ENCODE assay signal across 8 cellular contexts in the genomic region with DNA sequence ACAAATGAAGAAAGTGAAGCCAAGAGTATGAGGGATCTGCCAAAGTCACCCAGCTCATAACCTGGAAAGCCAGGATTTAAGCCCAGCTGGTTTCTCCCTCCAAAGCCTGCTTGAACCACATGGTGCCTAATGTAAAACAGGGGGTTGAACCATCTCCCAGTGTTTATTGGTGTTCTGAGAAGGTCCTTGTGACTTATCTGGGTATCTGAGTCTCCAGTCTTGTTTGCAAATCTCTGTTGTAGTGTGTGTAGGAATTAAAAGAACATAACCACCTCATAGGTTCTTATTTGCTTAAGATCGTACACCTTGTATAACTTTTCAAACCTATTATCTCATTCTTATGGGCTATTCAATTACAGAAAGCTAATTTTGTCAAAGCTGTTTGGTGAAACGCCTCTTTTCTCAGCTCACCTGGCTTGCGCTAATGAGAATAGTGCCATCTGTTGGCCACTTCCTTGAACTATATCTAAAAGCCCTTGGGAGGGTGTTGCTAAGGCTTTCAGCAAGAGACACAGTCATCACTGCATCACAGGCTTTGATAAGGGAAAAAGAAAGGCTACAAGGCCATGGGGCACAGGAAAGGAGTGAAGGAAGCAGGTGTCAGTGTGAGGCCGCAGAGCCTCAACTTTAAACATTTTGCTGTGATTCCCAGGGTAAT. TPM values are rescaled to one million over a fixed set of nuclear protein-coding genes. Genes with fewer than 3 reads are reported as not detected.
DNase-seq lines count a peak whose midpoint lies in the region; ATAC-seq and TF ChIP-seq lines count a peak whose summit lies in the region.

No MANE protein-coding gene starts in this region.

- peak; percentile 60 for TF ChIP-seq CTCF in CD8-positive, alpha-beta T cell (IDR thresholded peaks at IDR 0.05)
- no peak for TF ChIP-seq CTCF in activated B cell treated with CpG ODN at 0.5 μM for 24 hours (IDR thresholded peaks at IDR 0.05)

- H3K36me3 Mint-ChIP-seq in CD8-positive, alpha-beta T cell, result no peaks in the 10 kb centered on the region
- H3K36me3 Mint-ChIP-seq in activated B cell treated with CpG ODN at 0.5 μM for 24 hours (ENCODE audit: low read depth), result no peaks in the 10 kb centered on the region
- no peaks in the 10 kb centered on the region for H3K36me3 Mint-ChIP-seq in natural killer cell treated with Interleukin-12 subunit alpha and Interleukin-12 subunit beta and Interleukin-15 and Interleukin-18, amount 100 ng/mL, for 72 hours

- no peak overlapping the region for H3K4me3 ChIP-seq in CD8-positive, alpha-beta T cell (ENCODE audit: low read depth, low read length)

- no peaks in the 10 kb centered on the region for H3K9me3 ChIP-seq in CD8-positive, alpha-beta T cell (ENCODE audit: low read length)

- H3K27me3 ChIP-seq in CD8-positive, alpha-beta T cell (ENCODE audit: insufficient read depth, low read length), result no peaks in the 10 kb centered on the region

- no peak overlapping the region for H3K27ac ChIP-seq in CD8-positive, alpha-beta T cell (ENCODE audit: low read depth, low read length)

- ATAC-seq in CD8-positive, alpha-beta T cell, result peak; percentile 99
- ATAC-seq in GM18868 (IDR thresholded peaks at IDR 0.05; ENCODE audit: unreplicated experiment) (peak; percentile 95), HG03060 (IDR thresholded peaks at IDR 0.05; ENCODE audit: low read depth, unreplicated experiment) (peak; percentile 71), activated B cell treated with CpG ODN at 0.5 μM for 24 hours (ENCODE audit: low read depth) (peak; percentile 93), esophagus mucosa (peak; percentile 92)
- peak; percentile 79 to 84 for ATAC-seq in natural killer cell treated with Interleukin-12 subunit alpha and Interleukin-12 subunit beta and Interleukin-15 and Interleukin-18, amount 100 ng/mL, for 72 hours

- H3K27ac Mint-ChIP-seq in CD8-positive, alpha-beta T cell, result no peak overlapping the region
- no peak overlapping the region for H3K27ac Mint-ChIP-seq in activated B cell treated with CpG ODN at 0.5 μM for 24 hours
- H3K27ac Mint-ChIP-seq in natural killer cell treated with Interleukin-12 subunit alpha and Interleukin-12 subunit beta and Interleukin-15 and Interleukin-18, amount 100 ng/mL, for 72 hours, result peak overlapping the region in 1 of 2 donors; percentile 4

- H3K9me3 Mint-ChIP-seq in CD8-positive, alpha-beta T cell, result no peaks in the 10 kb centered on the region
- H3K9me3 Mint-ChIP-seq in activated B cell treated with CpG ODN at 0.5 μM for 24 hours, result no peaks in the 10 kb centered on the region
- H3K9me3 Mint-ChIP-seq in natural killer cell treated with Interleukin-12 subunit alpha and Interleukin-12 subunit beta and Interleukin-15 and Interleukin-18, amount 100 ng/mL, for 72 hours, result no peaks in the 10 kb centered on the region

- CTCF ChIA-PET in CD8-positive, alpha-beta T cell (lab: Charles Lee), result interaction anchor here (0.6 to 2.8 kb wide), 7 partner anchors 8 to 122 kb away, joined by 3 to 38 read pairs (median 4); no protein-coding TSS in a partner anchor
- CTCF ChIA-PET in activated B cell treated with CpG ODN at 0.5 μM for 24 hours (lab: Charles Lee), result interaction anchor here (0.8 to 1.8 kb wide), 6 partner anchors 10 to 121 kb away, joined by 4 to 7 read pairs (median 5); a partner anchor contains a TSS

- no peak overlapping the region for H3K4me3 Mint-ChIP-seq in CD8-positive, alpha-beta T cell
- no peak overlapping the region for H3K4me3 Mint-ChIP-seq in activated B cell treated with CpG ODN at 0.5 μM for 24 hours
- no peak overlapping the region for H3K4me3 Mint-ChIP-seq in natural killer cell treated with Interleukin-12 subunit alpha and Interleukin-12 subunit beta and Interleukin-15 and Interleukin-18, amount 100 ng/mL, for 72 hours

- peak in 4 of 7 experiments; percentile 11 to 44 (median 34) for DNase-seq in CD8-positive, alpha-beta T cell
- DNase-seq in NCI-H2171 treated with DMSO at 0.1 percent for 48 hours (lab: John Stamatoyannopoulos, UW) (peak; percentile 72), activated B cell treated with CpG ODN at 0.5 μM for 24 hours (no peak), KG1 (lab: John Stamatoyannopoulos, UW) (no peak)
- peak; percentile 74 for DNase-seq in natural killer cell treated with Interleukin-12 subunit alpha and Interleukin-12 subunit beta and Interleukin-15 and Interleukin-18, amount 100 ng/mL, for 72 hours (ENCODE audit: low spot score)

- H3K27me3 Mint-ChIP-seq in CD8-positive, alpha-beta T cell (ENCODE audit: low read depth), result peaks cover 3% of the 10 kb centered on the region
- H3K27me3 Mint-ChIP-seq in activated B cell treated with CpG ODN at 0.5 μM for 24 hours, result no peaks in the 10 kb centered on the region
- peaks cover 0 to 18% of the 10 kb centered on the region in 2 donors for H3K27me3 Mint-ChIP-seq in natural killer cell treated with Interleukin-12 subunit alpha and Interleukin-12 subunit beta and Interleukin-15 and Interleukin-18, amount 100 ng/mL, for 72 hours

- no peaks in the 10 kb centered on the region for H3K36me3 ChIP-seq in CD8-positive, alpha-beta T cell (ENCODE audit: insufficient read depth, low read length)

- intact Hi-C loops in CD8-positive, alpha-beta T cell (cut with DNase I, micrococcal nuclease), result loop anchor here in 1 of 2 experiments (1.0 kb wide), 1 partner anchor 121 kb away; no protein-coding TSS in a partner anchor
- intact Hi-C loops in activated B cell treated with CpG ODN at 0.5 μM for 24 hours (cut with micrococcal nuclease), result loop anchor here (1.0 to 10.0 kb wide), 4 partner anchors 34 to 602 kb away; a partner anchor contains a TSS

- POLR2A ChIA-PET in CD8-positive, alpha-beta T cell (lab: Charles Lee), result interaction anchor here (0.6 kb wide), 1 partner anchor 32 kb away, joined by 3 read pairs; no protein-coding TSS in a partner anchor
- POLR2A ChIA-PET in activated B cell treated with CpG ODN at 0.5 μM for 24 hours (lab: Charles Lee), result no interaction called here

- no peaks in the 10 kb centered on the region for H3K4me1 ChIP-seq in CD8-positive, alpha-beta T cell (ENCODE audit: insufficient read depth, low read length)

- H3K4me1 Mint-ChIP-seq in CD8-positive, alpha-beta T cell (ENCODE audit: low read depth), result peaks cover 5% of the 10 kb centered on the region
- H3K4me1 Mint-ChIP-seq in activated B cell treated with CpG ODN at 0.5 μM for 24 hours, result peaks cover 6% of the 10 kb centered on the region
- peaks cover 5 to 6% of the 10 kb centered on the region in 2 donors for H3K4me1 Mint-ChIP-seq in natural killer cell treated with Interleukin-12 subunit alpha and Interleukin-12 subunit beta and Interleukin-15 and Interleukin-18, amount 100 ng/mL, for 72 hours (ENCODE audit: low read depth in 2 of 2)

RNA-seq across cellular contexts. Expression of a gene that starts 12.2 kb away (rescaled TPM):
- under 1 TPM; 0.58 to 0.92 TPM for total RNA-seq in CD8-positive, alpha-beta T cell
- 0.17 and 0.31 TPM in 2 replicates for total RNA-seq in activated B cell treated with CpG ODN at 0.5 μM for 24 hours
- 1.2 TPM for total RNA-seq in esophagus mucosa
- not detected for total RNA-seq in natural killer cell treated with Interleukin-12 subunit alpha and Interleukin-12 subunit beta and Interleukin-15 and Interleukin-18, amount 100 ng/mL, for 72 hours

RNA-seq across cellular contexts. Expression of a gene that starts 34.0 kb away (rescaled TPM):
- not detected for total RNA-seq in CD8-positive, alpha-beta T cell
- total RNA-seq in activated B cell treated with CpG ODN at 0.5 μM for 24 hours (not detected in 2 replicates), esophagus mucosa (not detected)
- not detected for total RNA-seq in natural killer cell treated with Interleukin-12 subunit alpha and Interleukin-12 subunit beta and Interleukin-15 and Interleukin-18, amount 100 ng/mL, for 72 hours

RNA-seq across cellular contexts. Expression of a gene that starts 34.4 kb away (rescaled TPM):
- 1 to 10 TPM; 8.7 to 9.3 TPM for total RNA-seq in CD8-positive, alpha-beta T cell
- total RNA-seq in activated B cell treated with CpG ODN at 0.5 μM for 24 hours, result 7.1 and 7.9 TPM in 2 replicates
- 62.3 TPM for total RNA-seq in esophagus mucosa
- total RNA-seq in natural killer cell treated with Interleukin-12 subunit alpha and Interleukin-12 subunit beta and Interleukin-15 and Interleukin-18, amount 100 ng/mL, for 72 hours, result 10 to 100 TPM; 11.1 to 18.3 TPM

RNA-seq across cellular contexts. Expression of a gene that starts 54.2 kb away (rescaled TPM):
- 1 to 10 TPM; 5.1 to 7.5 TPM for total RNA-seq in CD8-positive, alpha-beta T cell
- 16.7 and 19.4 TPM in 2 replicates for total RNA-seq in activated B cell treated with CpG ODN at 0.5 μM for 24 hours
- total RNA-seq in esophagus mucosa, result 80.7 TPM
- 10 to 100 TPM; 35.0 to 44.2 TPM for total RNA-seq in natural killer cell treated with Interleukin-12 subunit alpha and Interleukin-12 subunit beta and Interleukin-15 and Interleukin-18, amount 100 ng/mL, for 72 hours

Comparison
In these comparisons a context has a peak if more than half of its experiments do, and no peak if none do; other contexts are left out.
1. DNase-seq: peak in CD8-positive, alpha-beta T cell (4 of 7), NCI-H2171 treated with DMSO at 0.1 percent for 48 hours (single experiment) and natural killer cell treated with Interleukin-12 subunit alpha and Interleukin-12 subunit beta and Interleukin-15 and Interleukin-18, amount 100 ng/mL, for 72 hours (single experiment); none in activated B cell treated with CpG ODN at 0.5 μM for 24 hours (single experiment) and KG1 (single experiment).
2. Peak in every context shown above with its lines, with median percentiles within 50 percentile points of each other: ATAC-seq.